In the genomic region with DNA sequence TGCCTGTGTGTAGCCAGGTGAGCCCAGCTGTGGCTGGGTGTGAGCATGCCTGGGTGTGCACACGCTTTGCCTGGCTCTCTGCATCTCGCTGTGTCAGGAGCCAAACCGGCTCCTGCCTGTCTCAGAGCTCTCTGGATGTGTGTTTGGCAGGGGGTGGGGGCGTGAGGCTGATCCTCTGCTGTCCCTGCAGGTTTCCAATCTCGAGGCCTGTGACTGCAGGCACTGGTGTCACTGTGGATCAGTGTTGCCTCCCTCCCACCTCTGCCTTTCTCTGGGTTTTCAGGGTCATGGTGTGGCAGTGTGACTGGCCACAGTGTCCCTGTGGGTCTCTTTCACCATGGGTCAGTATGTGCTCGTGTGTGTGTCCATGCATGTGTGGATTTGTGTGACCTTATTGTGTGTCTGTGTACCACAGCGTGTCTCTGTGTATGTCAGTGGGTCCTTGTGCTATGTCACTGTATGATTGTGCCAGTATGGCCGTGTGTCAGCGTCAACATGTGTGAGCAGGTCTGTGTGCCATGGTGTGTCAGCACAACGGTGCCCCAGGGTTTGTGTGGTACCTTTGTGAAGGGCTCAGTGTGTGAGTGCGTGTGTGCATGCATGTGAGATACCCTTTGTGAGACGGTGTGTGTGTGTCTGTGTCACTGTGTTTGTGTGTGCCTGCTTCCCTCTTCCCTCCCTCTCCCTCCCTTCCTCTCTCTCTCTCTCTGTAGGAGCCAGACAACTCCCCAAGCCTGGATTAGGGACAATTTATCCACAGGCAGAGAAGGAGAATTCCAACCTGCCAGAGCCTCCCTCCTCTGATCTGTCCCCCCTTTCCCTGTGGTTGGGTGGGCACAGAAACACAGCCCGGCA, we compare ENCODE assay signal across 10 cellular contexts. TPM values are rescaled to one million over a fixed set of nuclear protein-coding genes. Genes with fewer than 3 reads are reported as not detected.
A peak's percentile ranks its signal among the peaks of the same experiment; 100 is the strongest.
DNase-seq lines count a peak whose midpoint lies in the region; FAIRE-seq lines count a peak whose summit lies in the region.
"Had no signal": no experiment of that assay in that cellular context is flagged by ENCODE, and none has a peak within 500 bp of the region (broad histone marks: within the 10 kb centered on the region; RNA-seq: fewer than 3 reads in every experiment).

No MANE protein-coding gene starts in this region.

- no peaks in the 10 kb centered on the region for H3K27me3 ChIP-seq in mesenchymal stem cell (ENCODE audit: control insufficient read depth in 1 of 2, insufficient read depth in 1 of 2, low read length in 2 of 2)

- H2BK120ac ChIP-seq in mesenchymal stem cell (ENCODE audit: low read depth, low read length): peak overlapping the region; percentile 35

- H3K4me1 ChIP-seq in mesenchymal stem cell (ENCODE audit: control insufficient read depth, insufficient read depth, low read depth, low read length): peaks cover 82% of the 10 kb centered on the region

- peak overlapping the region; percentile 65 to 85 for H2BK12ac ChIP-seq in mesenchymal stem cell (ENCODE audit: low read length in 2 of 2)

- H3K4me3 ChIP-seq in mesenchymal stem cell (ENCODE audit: insufficient read depth in 1 of 2, low read depth in 1 of 2, low read length in 2 of 2): peak overlapping the region in 1 of 2 experiments; percentile 21

- FAIRE-seq in frontal cortex (lab: Jason Lieb, UNC): no peak

- no peak overlapping the region for H2AFZ ChIP-seq in mesenchymal stem cell (ENCODE audit: low read depth, low read length)

- H2BK15ac ChIP-seq in mesenchymal stem cell (ENCODE audit: low read depth, poor library complexity, severe bottlenecking): peak overlapping the region; percentile 74

- H3K27ac ChIP-seq in caudate nucleus (ENCODE audit: low read depth, low read length) (peak overlapping the region; percentile 70), mesenchymal stem cell (ENCODE audit: low read length, poor library complexity, severe bottlenecking) (no peak overlapping the region), temporal lobe (ENCODE audit: low read depth, low read length) (peak overlapping the region; percentile 88)

- DNase-seq in NCI-H82 (lab: John Stamatoyannopoulos, UW): peak; percentile 48
- no peak for DNase-seq in NCI-H82 treated with DMSO at 0.1 percent for 48 hours (lab: John Stamatoyannopoulos, UW; ENCODE audit: unreplicated experiment)
- peak in 10 of 61 donors; percentile 15 to 48 (median 26) for DNase-seq in caudate nucleus (lab: John Stamatoyannopoulos, UW)
- DNase-seq in mesenchymal stem cell: no peak
- no peak for DNase-seq in effector CD8-positive, alpha-beta T cell (lab: John Stamatoyannopoulos, UW)
- DNase-seq in cortex of kidney (lab: John Stamatoyannopoulos, UW): no peak
- no peak for DNase-seq in frontal cortex (ENCODE audit: low spot score in 2 of 2)
- DNase-seq: activated effector memory CD4-positive, alpha-beta T cell treated with anti-CD3 and anti-CD28 coated beads, Interleukin-2, amount 50 U/mL, for 16 hours; Karpas-422 had no signal

- H3K4ac ChIP-seq in mesenchymal stem cell (ENCODE audit: low read depth in 1 of 2, low read length in 2 of 2): peak overlapping the region; percentile 58 to 75

- peaks cover 15 to 49% of the 10 kb centered on the region in 2 experiments for H3K36me3 ChIP-seq in mesenchymal stem cell (ENCODE audit: control insufficient read depth in 1 of 2, insufficient read depth in 2 of 2, low read depth in 1 of 2, low read length in 2 of 2)

- no peak overlapping the region for H2BK5ac ChIP-seq in mesenchymal stem cell (ENCODE audit: low read depth, low read length, poor library complexity, severe bottlenecking)

- peak overlapping the region; percentile 78 for H3K9ac ChIP-seq in mesenchymal stem cell (ENCODE audit: low read length)

- peak overlapping the region; percentile 43 for H4K8ac ChIP-seq in mesenchymal stem cell (ENCODE audit: low read length)

- no peak overlapping the region for H3K4me2 ChIP-seq in mesenchymal stem cell (ENCODE audit: low read length, poor library complexity, severe bottlenecking)

- H3K9me3 ChIP-seq in mesenchymal stem cell (ENCODE audit: control insufficient read depth, low read length): no peaks in the 10 kb centered on the region

- peaks cover 41% of the 10 kb centered on the region for H3K79me1 ChIP-seq in mesenchymal stem cell (replicated peaks; ENCODE audit: low read length, poor library complexity, severe bottlenecking)

- H3K14ac ChIP-seq in mesenchymal stem cell (ENCODE audit: low read length in 2 of 2): peak overlapping the region in 1 of 2 experiments; percentile 95

- H3K23ac ChIP-seq in mesenchymal stem cell (ENCODE audit: low read length in 2 of 2): peak overlapping the region in 1 of 2 experiments; percentile 98

- peak overlapping the region; percentile 56 to 96 for H3K18ac ChIP-seq in mesenchymal stem cell (ENCODE audit: low read depth in 1 of 2, low read length in 2 of 2)

- WGBS in mesenchymal stem cell: 71% methylated on average over 11 of the region's 13 CpGs

- H2AK5ac ChIP-seq in mesenchymal stem cell (ENCODE audit: low read length, severe bottlenecking): peak overlapping the region; percentile 20

- H4K91ac ChIP-seq in mesenchymal stem cell (ENCODE audit: low read length): peak overlapping the region; percentile 91

RNA-seq across cellular contexts. Expression of gene AHDC1, which starts 43.4 kb away (rescaled TPM):
- polyA plus RNA-seq in mesenchymal stem cell (2013, experiment 1 of 2): 27.0 TPM
- polyA plus RNA-seq in mesenchymal stem cell (2013, experiment 2 of 2): 24.1 TPM
- total RNA-seq in temporal lobe (16.5 TPM), frontal cortex (10.6 TPM)
